ENCODE assay signal across 15 cellular contexts in genomic region chr3:61996351-61996750, GRCh38.
"Had no signal": no experiment of that assay in that cellular context is flagged by ENCODE, and none has a peak within 500 bp of the region (broad histone marks: within the 10 kb centered on the region; RNA-seq: fewer than 3 reads in every experiment).

No MANE protein-coding gene starts in this region.

- DNase-seq: activated CD4-positive, alpha-beta T cell treated with anti-CD3 and anti-CD28 coated beads, Interleukin-2, amount 50 U/mL, for 48 hours; activated naive CD4-positive, alpha-beta T cell treated with Interleukin-2 at 50 U/mL for 16 hours; foreskin melanocyte; head of caudate nucleus; nephron progenitor cell; occipital lobe; stimulated activated CD4-positive, alpha-beta T cell treated with anti-CD3 and anti-CD28 coated beads, Interleukin-1b, Interleukin-23, amount 100 ng/mL, for 48 hours; stomach; testis; upper lobe of right lung had no signal

- H3K4me1 ChIP-seq: prostate gland, testis had no signal

- H3K27me3 Mint-ChIP-seq: activated T-helper 17 cell treated with anti-CD3 and anti-CD28 coated beads, Interleukin-2, amount 50 U/mL, for 72 hours had no signal

- H3K27me3 ChIP-seq: esophagus muscularis mucosa, stomach, testis, upper lobe of right lung had no signal

- H3K9me3 ChIP-seq: esophagus muscularis mucosa, prostate gland, stomach, testis, upper lobe of right lung had no signal

- H3K4me1 Mint-ChIP-seq: activated T-helper 17 cell treated with anti-CD3 and anti-CD28 coated beads, Interleukin-2, amount 50 U/mL, for 72 hours had no signal

- H3K9me3 Mint-ChIP-seq: nephron progenitor cell; T-helper 2 cell treated with Interferon-gamma antibody and Interleukin-4, amounts not matched to agents 5 μg/mL and 100 μg/mL, for 36 hours had no signal

- H3K4me3 Mint-ChIP-seq: activated T-helper 17 cell treated with anti-CD3 and anti-CD28 coated beads, Interleukin-2, amount 50 U/mL, for 72 hours; nephron progenitor cell; T-helper 2 cell treated with Interferon-gamma antibody and Interleukin-4, amounts not matched to agents 5 μg/mL and 100 μg/mL, for 36 hours had no signal

- H3K4me3 ChIP-seq: esophagus muscularis mucosa, prostate gland, stomach, testis, upper lobe of right lung had no signal

- H3K27ac Mint-ChIP-seq: activated T-helper 17 cell treated with anti-CD3 and anti-CD28 coated beads, Interleukin-2, amount 50 U/mL, for 72 hours; T-helper 2 cell treated with Interferon-gamma antibody and Interleukin-4, amounts not matched to agents 5 μg/mL and 100 μg/mL, for 36 hours had no signal

- ATAC-seq: activated CD4-positive, CD25-positive, alpha-beta regulatory T cell treated with anti-CD3 and anti-CD28 coated beads, Interleukin-2, amount 50 U/mL, for 24 hours; activated T-helper 17 cell treated with anti-CD3 and anti-CD28 coated beads, Interleukin-2, amount 50 U/mL, for 72 hours; upper lobe of right lung had no signal

- H3K36me3 ChIP-seq: esophagus muscularis mucosa, prostate gland, stomach had no signal

- H3K27ac ChIP-seq: esophagus muscularis mucosa, prostate gland, stomach, testis, upper lobe of right lung had no signal
